1 cellular context compared by ENCODE assay signal in the genomic region with DNA sequence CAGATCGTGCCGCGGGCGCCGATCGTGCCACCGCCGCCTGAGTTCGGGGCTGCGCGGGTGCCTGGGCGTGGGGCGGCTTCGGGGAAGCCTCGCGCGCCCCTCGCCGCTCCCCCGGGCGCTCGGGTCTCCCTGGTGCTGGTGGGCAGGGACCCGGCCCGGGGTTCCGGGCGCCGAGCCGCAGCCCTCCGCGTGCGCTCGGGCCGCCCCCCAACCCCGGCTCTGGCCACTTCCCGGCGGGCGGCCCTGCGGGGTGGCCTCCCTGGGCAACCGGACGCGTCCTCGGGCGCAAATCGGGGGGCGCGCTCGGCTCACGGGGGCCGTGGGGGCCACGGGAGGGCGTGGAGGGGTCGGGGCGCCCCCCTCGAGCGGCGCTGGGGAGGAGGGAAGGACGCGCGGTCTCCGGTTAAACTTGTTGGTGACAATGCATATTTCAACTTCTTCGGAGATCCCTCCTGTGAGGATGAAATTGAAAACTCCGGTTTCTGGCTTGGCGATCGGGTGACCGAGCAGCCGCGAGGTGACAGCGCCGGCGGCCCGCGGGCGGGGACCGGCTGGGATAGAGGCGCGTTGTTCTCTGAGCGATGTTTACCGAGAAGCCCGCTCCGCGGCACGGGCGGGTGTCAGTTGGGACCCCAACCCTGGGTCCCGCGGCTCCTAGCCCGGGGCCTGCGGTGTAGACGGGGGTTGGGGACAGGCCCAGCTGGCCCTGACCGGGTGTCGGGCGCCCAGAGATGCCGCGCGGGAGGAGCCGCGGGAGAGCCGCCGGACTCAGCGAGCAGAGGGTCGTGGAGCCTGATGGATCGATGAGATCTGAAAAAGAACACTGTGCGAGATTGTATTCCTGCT.
TF ChIP-seq lines count a peak whose summit lies in the region.

No MANE protein-coding gene starts in this region.

TF ChIP-seq in HepG2, 621 proteins besides CTCF, POLR2A, EP300 and RAD21 (continued from another document and continues in another):
- TF ChIP-seq, protein P1, sequence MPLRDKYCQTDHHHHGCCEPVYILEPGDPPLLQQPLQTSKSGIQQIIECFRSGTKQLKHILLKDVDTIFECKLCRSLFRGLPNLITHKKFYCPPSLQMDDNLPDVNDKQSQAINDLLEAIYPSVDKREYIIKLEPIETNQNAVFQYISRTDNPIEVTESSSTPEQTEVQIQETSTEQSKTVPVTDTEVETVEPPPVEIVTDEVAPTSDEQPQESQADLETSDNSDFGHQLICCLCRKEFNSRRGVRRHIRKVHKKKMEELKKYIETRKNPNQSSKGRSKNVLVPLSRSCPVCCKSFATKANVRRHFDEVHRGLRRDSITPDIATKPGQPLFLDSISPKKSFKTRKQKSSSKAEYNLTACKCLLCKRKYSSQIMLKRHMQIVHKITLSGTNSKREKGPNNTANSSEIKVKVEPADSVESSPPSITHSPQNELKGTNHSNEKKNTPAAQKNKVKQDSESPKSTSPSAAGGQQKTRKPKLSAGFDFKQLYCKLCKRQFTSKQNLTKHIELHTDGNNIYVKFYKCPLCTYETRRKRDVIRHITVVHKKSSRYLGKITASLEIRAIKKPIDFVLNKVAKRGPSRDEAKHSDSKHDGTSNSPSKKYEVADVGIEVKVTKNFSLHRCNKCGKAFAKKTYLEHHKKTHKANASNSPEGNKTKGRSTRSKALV (CRISPR knock-in tag; IDR thresholded peaks at IDR 0.05) = no peak
- TF ChIP-seq POLR2AphosphoS2 (IDR thresholded peaks at IDR 0.05; ENCODE audit: low read depth, low read length) (no peak), KMT2B (CRISPR knock-in tag; IDR thresholded peaks at IDR 0.05) (no peak), PHF20 (CRISPR knock-in tag; IDR thresholded peaks at IDR 0.05) (no peak), RNF2 (conservative IDR thresholded peaks at IDR 0.05; ENCODE audit: low read depth) (no peak), WIZ (CRISPR knock-in tag; IDR thresholded peaks at IDR 0.05) (no peak; the same call in 1 of the 2 replicates), NFE2 (CRISPR knock-in tag; IDR thresholded peaks at IDR 0.05) (no peak), MYC (CRISPR knock-in tag; IDR thresholded peaks at IDR 0.05; ENCODE audit: borderline replicate concordance) (0 out of 2 replicates have a peak, but pooled peaks have one; percentile 28), ZFP90 (CRISPR knock-in tag; IDR thresholded peaks at IDR 0.05; ENCODE audit: borderline replicate concordance) (no peak), POLR2G (IDR thresholded peaks at IDR 0.05; ENCODE audit: low read depth, low read length) (no peak), YY1 (IDR thresholded peaks at IDR 0.05; ENCODE audit: insufficient read depth, insufficient replicate concordance, low read depth, low read length) (peak; percentile 16), ZNF816 (CRISPR knock-in tag; IDR thresholded peaks at IDR 0.05; ENCODE audit: borderline replicate concordance) (no peak), ZNF7 (CRISPR knock-in tag; IDR thresholded peaks at IDR 0.05) (no peak), SIN3B (IDR thresholded peaks at IDR 0.05; ENCODE audit: low read length) (no peak), SMAD1 (CRISPR knock-in tag; IDR thresholded peaks at IDR 0.05; ENCODE audit: borderline replicate concordance, low read depth) (no peak), ZNF333 (CRISPR knock-in tag; IDR thresholded peaks at IDR 0.05; ENCODE audit: borderline replicate concordance) (0 out of 2 replicates have a peak, but pooled peaks have one; percentile 72), ZNF263 (CRISPR knock-in tag; IDR thresholded peaks at IDR 0.05) (peak; percentile 47; the same call in 1 of the 2 replicates), MYNN (CRISPR knock-in tag; IDR thresholded peaks at IDR 0.05; ENCODE audit: low read depth) (no peak), ZNF761 (CRISPR knock-in tag; conservative IDR thresholded peaks at IDR 0.05) (no peak), ZFP37 (CRISPR knock-in tag; IDR thresholded peaks at IDR 0.05; ENCODE audit: borderline replicate concordance) (no peak), BRCA1 (CRISPR knock-in tag; IDR thresholded peaks at IDR 0.05) (no peak), ARID2 (CRISPR knock-in tag; IDR thresholded peaks at IDR 0.05; ENCODE audit: borderline replicate concordance) (no peak), FOSL2 (CRISPR knock-in tag; IDR thresholded peaks at IDR 0.05) (no peak), ZNF24 (IDR thresholded peaks at IDR 0.05) (no peak), KDM1A (CRISPR knock-in tag; IDR thresholded peaks at IDR 0.05) (no peak), ZNF543 (CRISPR knock-in tag; IDR thresholded peaks at IDR 0.05) (no peak; the same call in 1 of the 2 replicates), NONO (IDR thresholded peaks at IDR 0.05) (no peak), NONO (CRISPR knock-in tag; conservative IDR thresholded peaks at IDR 0.05) (0 out of 2 replicates have a peak, but pooled peaks have one; percentile 18), ZSCAN21 (CRISPR knock-in tag; IDR thresholded peaks at IDR 0.05; ENCODE audit: borderline replicate concordance) (0 out of 2 replicates have a peak, but pooled peaks have one; percentile 22), ZNF598 (CRISPR knock-in tag; IDR thresholded peaks at IDR 0.05; ENCODE audit: borderline replicate concordance) (no peak), HNRNPL (IDR thresholded peaks at IDR 0.05; ENCODE audit: low read depth, low read length) (peak; percentile 64; the same call in 1 of the 2 replicates), ZNF703 (CRISPR knock-in tag; IDR thresholded peaks at IDR 0.05; ENCODE audit: borderline replicate concordance) (no peak), MIER3 (CRISPR knock-in tag; IDR thresholded peaks at IDR 0.05; ENCODE audit: borderline replicate concordance) (no peak), ZNF124 (CRISPR knock-in tag; IDR thresholded peaks at IDR 0.05) (no peak), IRX3 (CRISPR knock-in tag; IDR thresholded peaks at IDR 0.05; ENCODE audit: borderline replicate concordance, low read depth) (no peak), AHR (CRISPR knock-in tag; IDR thresholded peaks at IDR 0.05) (0 out of 2 replicates have a peak, but pooled peaks have one; percentile 56)
- TF ChIP-seq, protein P2, sequence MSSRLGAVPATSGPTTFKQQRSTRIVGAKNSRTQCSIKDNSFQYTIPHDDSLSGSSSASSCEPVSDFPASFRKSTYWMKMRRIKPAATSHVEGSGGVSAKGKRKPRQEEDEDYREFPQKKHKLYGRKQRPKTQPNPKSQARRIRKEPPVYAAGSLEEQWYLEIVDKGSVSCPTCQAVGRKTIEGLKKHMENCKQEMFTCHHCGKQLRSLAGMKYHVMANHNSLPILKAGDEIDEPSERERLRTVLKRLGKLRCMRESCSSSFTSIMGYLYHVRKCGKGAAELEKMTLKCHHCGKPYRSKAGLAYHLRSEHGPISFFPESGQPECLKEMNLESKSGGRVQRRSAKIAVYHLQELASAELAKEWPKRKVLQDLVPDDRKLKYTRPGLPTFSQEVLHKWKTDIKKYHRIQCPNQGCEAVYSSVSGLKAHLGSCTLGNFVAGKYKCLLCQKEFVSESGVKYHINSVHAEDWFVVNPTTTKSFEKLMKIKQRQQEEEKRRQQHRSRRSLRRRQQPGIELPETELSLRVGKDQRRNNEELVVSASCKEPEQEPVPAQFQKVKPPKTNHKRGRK (CRISPR knock-in tag; IDR thresholded peaks at IDR 0.05) = no peak
- TF ChIP-seq, protein P3, sequence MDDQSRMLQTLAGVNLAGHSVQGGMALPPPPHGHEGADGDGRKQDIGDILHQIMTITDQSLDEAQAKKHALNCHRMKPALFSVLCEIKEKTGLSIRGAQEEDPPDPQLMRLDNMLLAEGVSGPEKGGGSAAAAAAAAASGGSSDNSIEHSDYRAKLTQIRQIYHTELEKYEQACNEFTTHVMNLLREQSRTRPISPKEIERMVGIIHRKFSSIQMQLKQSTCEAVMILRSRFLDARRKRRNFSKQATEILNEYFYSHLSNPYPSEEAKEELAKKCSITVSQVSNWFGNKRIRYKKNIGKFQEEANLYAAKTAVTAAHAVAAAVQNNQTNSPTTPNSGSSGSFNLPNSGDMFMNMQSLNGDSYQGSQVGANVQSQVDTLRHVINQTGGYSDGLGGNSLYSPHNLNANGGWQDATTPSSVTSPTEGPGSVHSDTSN (CRISPR knock-in tag; IDR thresholded peaks at IDR 0.05; ENCODE audit: borderline replicate concordance) = no peak
- TF ChIP-seq, protein P4, sequence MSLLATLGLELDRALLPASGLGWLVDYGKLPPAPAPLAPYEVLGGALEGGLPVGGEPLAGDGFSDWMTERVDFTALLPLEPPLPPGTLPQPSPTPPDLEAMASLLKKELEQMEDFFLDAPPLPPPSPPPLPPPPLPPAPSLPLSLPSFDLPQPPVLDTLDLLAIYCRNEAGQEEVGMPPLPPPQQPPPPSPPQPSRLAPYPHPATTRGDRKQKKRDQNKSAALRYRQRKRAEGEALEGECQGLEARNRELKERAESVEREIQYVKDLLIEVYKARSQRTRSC (CRISPR knock-in tag; IDR thresholded peaks at IDR 0.05; ENCODE audit: low read depth) = no peak
- TF ChIP-seq, protein P5, sequence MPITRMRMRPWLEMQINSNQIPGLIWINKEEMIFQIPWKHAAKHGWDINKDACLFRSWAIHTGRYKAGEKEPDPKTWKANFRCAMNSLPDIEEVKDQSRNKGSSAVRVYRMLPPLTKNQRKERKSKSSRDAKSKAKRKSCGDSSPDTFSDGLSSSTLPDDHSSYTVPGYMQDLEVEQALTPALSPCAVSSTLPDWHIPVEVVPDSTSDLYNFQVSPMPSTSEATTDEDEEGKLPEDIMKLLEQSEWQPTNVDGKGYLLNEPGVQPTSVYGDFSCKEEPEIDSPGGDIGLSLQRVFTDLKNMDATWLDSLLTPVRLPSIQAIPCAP (CRISPR knock-in tag; IDR thresholded peaks at IDR 0.05; ENCODE audit: low read depth) = no peak
- TF ChIP-seq, protein P6, sequence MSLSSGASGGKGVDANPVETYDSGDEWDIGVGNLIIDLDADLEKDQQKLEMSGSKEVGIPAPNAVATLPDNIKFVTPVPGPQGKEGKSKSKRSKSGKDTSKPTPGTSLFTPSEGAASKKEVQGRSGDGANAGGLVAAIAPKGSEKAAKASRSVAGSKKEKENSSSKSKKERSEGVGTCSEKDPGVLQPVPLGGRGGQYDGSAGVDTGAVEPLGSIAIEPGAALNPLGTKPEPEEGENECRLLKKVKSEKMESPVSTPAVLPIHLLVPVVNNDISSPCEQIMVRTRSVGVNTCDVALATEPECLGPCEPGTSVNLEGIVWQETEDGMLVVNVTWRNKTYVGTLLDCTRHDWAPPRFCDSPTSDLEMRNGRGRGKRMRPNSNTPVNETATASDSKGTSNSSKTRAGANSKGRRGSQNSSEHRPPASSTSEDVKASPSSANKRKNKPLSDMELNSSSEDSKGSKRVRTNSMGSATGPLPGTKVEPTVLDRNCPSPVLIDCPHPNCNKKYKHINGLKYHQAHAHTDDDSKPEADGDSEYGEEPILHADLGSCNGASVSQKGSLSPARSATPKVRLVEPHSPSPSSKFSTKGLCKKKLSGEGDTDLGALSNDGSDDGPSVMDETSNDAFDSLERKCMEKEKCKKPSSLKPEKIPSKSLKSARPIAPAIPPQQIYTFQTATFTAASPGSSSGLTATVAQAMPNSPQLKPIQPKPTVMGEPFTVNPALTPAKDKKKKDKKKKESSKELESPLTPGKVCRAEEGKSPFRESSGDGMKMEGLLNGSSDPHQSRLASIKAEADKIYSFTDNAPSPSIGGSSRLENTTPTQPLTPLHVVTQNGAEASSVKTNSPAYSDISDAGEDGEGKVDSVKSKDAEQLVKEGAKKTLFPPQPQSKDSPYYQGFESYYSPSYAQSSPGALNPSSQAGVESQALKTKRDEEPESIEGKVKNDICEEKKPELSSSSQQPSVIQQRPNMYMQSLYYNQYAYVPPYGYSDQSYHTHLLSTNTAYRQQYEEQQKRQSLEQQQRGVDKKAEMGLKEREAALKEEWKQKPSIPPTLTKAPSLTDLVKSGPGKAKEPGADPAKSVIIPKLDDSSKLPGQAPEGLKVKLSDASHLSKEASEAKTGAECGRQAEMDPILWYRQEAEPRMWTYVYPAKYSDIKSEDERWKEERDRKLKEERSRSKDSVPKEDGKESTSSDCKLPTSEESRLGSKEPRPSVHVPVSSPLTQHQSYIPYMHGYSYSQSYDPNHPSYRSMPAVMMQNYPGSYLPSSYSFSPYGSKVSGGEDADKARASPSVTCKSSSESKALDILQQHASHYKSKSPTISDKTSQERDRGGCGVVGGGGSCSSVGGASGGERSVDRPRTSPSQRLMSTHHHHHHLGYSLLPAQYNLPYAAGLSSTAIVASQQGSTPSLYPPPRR (CRISPR knock-in tag; IDR thresholded peaks at IDR 0.05; ENCODE audit: borderline replicate concordance) = no peak
- TF ChIP-seq, protein P7, sequence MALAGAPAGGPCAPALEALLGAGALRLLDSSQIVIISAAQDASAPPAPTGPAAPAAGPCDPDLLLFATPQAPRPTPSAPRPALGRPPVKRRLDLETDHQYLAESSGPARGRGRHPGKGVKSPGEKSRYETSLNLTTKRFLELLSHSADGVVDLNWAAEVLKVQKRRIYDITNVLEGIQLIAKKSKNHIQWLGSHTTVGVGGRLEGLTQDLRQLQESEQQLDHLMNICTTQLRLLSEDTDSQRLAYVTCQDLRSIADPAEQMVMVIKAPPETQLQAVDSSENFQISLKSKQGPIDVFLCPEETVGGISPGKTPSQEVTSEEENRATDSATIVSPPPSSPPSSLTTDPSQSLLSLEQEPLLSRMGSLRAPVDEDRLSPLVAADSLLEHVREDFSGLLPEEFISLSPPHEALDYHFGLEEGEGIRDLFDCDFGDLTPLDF (CRISPR knock-in tag; IDR thresholded peaks at IDR 0.05) = no peak; the same call in none of the 2 replicates
- TF ChIP-seq, protein P8, sequence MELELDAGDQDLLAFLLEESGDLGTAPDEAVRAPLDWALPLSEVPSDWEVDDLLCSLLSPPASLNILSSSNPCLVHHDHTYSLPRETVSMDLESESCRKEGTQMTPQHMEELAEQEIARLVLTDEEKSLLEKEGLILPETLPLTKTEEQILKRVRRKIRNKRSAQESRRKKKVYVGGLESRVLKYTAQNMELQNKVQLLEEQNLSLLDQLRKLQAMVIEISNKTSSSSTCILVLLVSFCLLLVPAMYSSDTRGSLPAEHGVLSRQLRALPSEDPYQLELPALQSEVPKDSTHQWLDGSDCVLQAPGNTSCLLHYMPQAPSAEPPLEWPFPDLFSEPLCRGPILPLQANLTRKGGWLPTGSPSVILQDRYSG (CRISPR knock-in tag; IDR thresholded peaks at IDR 0.05) = no peak
- TF ChIP-seq, protein P9, sequence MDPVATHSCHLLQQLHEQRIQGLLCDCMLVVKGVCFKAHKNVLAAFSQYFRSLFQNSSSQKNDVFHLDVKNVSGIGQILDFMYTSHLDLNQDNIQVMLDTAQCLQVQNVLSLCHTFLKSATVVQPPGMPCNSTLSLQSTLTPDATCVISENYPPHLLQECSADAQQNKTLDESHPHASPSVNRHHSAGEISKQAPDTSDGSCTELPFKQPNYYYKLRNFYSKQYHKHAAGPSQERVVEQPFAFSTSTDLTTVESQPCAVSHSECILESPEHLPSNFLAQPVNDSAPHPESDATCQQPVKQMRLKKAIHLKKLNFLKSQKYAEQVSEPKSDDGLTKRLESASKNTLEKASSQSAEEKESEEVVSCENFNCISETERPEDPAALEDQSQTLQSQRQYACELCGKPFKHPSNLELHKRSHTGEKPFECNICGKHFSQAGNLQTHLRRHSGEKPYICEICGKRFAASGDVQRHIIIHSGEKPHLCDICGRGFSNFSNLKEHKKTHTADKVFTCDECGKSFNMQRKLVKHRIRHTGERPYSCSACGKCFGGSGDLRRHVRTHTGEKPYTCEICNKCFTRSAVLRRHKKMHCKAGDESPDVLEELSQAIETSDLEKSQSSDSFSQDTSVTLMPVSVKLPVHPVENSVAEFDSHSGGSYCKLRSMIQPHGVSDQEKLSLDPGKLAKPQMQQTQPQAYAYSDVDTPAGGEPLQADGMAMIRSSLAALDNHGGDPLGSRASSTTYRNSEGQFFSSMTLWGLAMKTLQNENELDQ (CRISPR knock-in tag; IDR thresholded peaks at IDR 0.05; ENCODE audit: borderline replicate concordance) = no peak
